In genomic region chr2:62724886-62725711, GRCh38 we compare ENCODE assay signal across 8 cellular contexts. TPM values are rescaled to one million over a fixed set of nuclear protein-coding genes. Genes with fewer than 3 reads are reported as not detected.
DNase-seq lines count a peak whose midpoint lies in the region; ATAC-seq, FAIRE-seq and TF ChIP-seq lines count a peak whose summit lies in the region.

No MANE protein-coding gene starts in this region.

- no peak overlapping the region for H3K27ac ChIP-seq in OCI-LY3 (ENCODE audit: low read length)
- H3K27ac ChIP-seq in endothelial cell of umbilical vein (ENCODE audit: insufficient read depth, low read depth, low read length) = no peak overlapping the region

- H3K79me2 ChIP-seq in OCI-LY3 (ENCODE audit: low read length) (peaks cover 14% of the 10 kb centered on the region; the same call in 1 of the 2 replicates), endothelial cell of umbilical vein (ENCODE audit: control insufficient read depth, insufficient read depth, low read length) (peaks cover 19% of the 10 kb centered on the region)

- ATAC-seq in HG03521 (IDR thresholded peaks at IDR 0.05; ENCODE audit: unreplicated experiment) (no peak), GM19455 (IDR thresholded peaks at IDR 0.05; ENCODE audit: unreplicated experiment) (no peak), GM19452 (IDR thresholded peaks at IDR 0.05; ENCODE audit: unreplicated experiment) (no peak)

- H3K4me2 ChIP-seq in OCI-LY3 (ENCODE audit: low read length) (no peak overlapping the region), endothelial cell of umbilical vein (ENCODE audit: insufficient read depth, low read length) (no peak overlapping the region)

- H3K36me3 ChIP-seq in OCI-LY3 (replicated peaks; ENCODE audit: low read depth, low read length) (peaks cover 4% of the 10 kb centered on the region), endothelial cell of umbilical vein (ENCODE audit: control insufficient read depth in 2 of 2, extremely low read depth in 1 of 2, insufficient read depth in 2 of 2, low read length in 2 of 2) (no peaks in the 10 kb centered on the region)

- H3K9me1 ChIP-seq in endothelial cell of umbilical vein (replicated peaks; ENCODE audit: control insufficient read depth, extremely low read depth, insufficient read depth, low read length) = no peaks in the 10 kb centered on the region

- H3K4me3 ChIP-seq in GM12875 (ENCODE audit: low read depth, low read length) = no peak overlapping the region
- H3K4me3 ChIP-seq in OCI-LY3 (ENCODE audit: low read length) = no peak overlapping the region
- H3K4me3 ChIP-seq in endothelial cell of umbilical vein (replicated peaks in 1 of 3; ENCODE audit: insufficient read depth in 1 of 3, low read depth in 1 of 3, low read length in 3 of 3) = no peak overlapping the region

- H4K20me1 ChIP-seq in OCI-LY3 (ENCODE audit: insufficient read depth, low read length) = peaks cover 5% of the 10 kb centered on the region; the same call in 1 of the 2 replicates
- no peaks in the 10 kb centered on the region for H4K20me1 ChIP-seq in endothelial cell of umbilical vein (replicated peaks; ENCODE audit: control insufficient read depth, extremely low read depth, insufficient read depth, low read length)

- H3K9ac ChIP-seq in OCI-LY3 (ENCODE audit: low read length) (no peak overlapping the region), endothelial cell of umbilical vein (replicated peaks; ENCODE audit: extremely low read depth, insufficient read depth, low read length) (no peak overlapping the region)

- H3K27me3 ChIP-seq in OCI-LY3 (ENCODE audit: low read depth, low read length) = no peaks in the 10 kb centered on the region
- H3K27me3 ChIP-seq in endothelial cell of umbilical vein (ENCODE audit: control insufficient read depth in 2 of 2, insufficient read depth in 2 of 2, low read length in 2 of 2) = no peaks in the 10 kb centered on the region

- BruUV-seq in endothelial cell of umbilical vein (replicated peaks; lab: Mats Ljungman, UMichigan) = no TSS peak

- H2AFZ ChIP-seq in OCI-LY3 (ENCODE audit: low read depth, low read length) (no peak overlapping the region), endothelial cell of umbilical vein (ENCODE audit: low read depth, low read length) (no peak overlapping the region)

- H3K4me1 ChIP-seq in OCI-LY3 (ENCODE audit: low read length) (peaks cover 13% of the 10 kb centered on the region), endothelial cell of umbilical vein (ENCODE audit: control insufficient read depth, extremely low read depth, insufficient read depth, low read length) (no peaks in the 10 kb centered on the region)

- FAIRE-seq in endothelial cell of umbilical vein (lab: Jason Lieb, UNC) (no peak), GM19239 (lab: Jason Lieb, UNC) (no peak)

- DNase-seq in endothelial cell of umbilical vein (ENCODE audit: low read depth, low spot score) (peak; percentile 11), pons (ENCODE audit: low spot score) (peak; percentile 60), GM19239 (ENCODE audit: insufficient read length, low spot score) (no peak)

- POLR2A ChIA-PET in endothelial cell of umbilical vein (lab: Charles Lee) = no interaction called here

- dilution Hi-C loops in endothelial cell of umbilical vein (cut with MboI; ENCODE audit: extremely low pct_ligation_motif_present, low sequenced_read_pairs) = no loop called here

- no peak for TF ChIP-seq POLR2A in endothelial cell of umbilical vein (IDR thresholded peaks at IDR 0.05; ENCODE audit: low read depth, low read length)

- peak; percentile 23; the same call in 1 of the 2 replicates for TF ChIP-seq CTCF in GM12875 (IDR thresholded peaks at IDR 0.05; ENCODE audit: borderline replicate concordance, insufficient read depth, low read depth, low read length)
- TF ChIP-seq CTCF in OCI-LY3 (IDR thresholded peaks at IDR 0.05; ENCODE audit: low read depth, low read length) = peak; percentile 71
- TF ChIP-seq CTCF in endothelial cell of umbilical vein (IDR thresholded peaks at IDR 0.05; ENCODE audit: extremely low read depth in 1 of 2, insufficient read depth in 1 of 2, low read depth in 1 of 2, low read length in 2 of 2) = peak; percentile 24 to 47

- CTCF ChIA-PET in endothelial cell of umbilical vein (lab: Charles Lee) = interaction anchor here (2.2 kb wide), 1 partner anchor 268 kb away, joined by 9 read pairs; no protein-coding TSS in a partner anchor

- H3K9me3 ChIP-seq in OCI-LY3 (ENCODE audit: insufficient read depth, low read length) (no peaks in the 10 kb centered on the region), endothelial cell of umbilical vein (replicated peaks; ENCODE audit: control insufficient read depth, insufficient read depth, low read length) (no peaks in the 10 kb centered on the region)

- intact Hi-C loops in endothelial cell of umbilical vein (cut with micrococcal nuclease) = loop anchor here (1.0 kb wide), 1 partner anchor 268 kb away; no protein-coding TSS in a partner anchor

TF ChIP-seq in endothelial cell of umbilical vein, 7 proteins besides CTCF, POLR2A, EP300 and RAD21:
- no peak for TF ChIP-seq EZH2 (IDR thresholded peaks at IDR 0.05; ENCODE audit: borderline replicate concordance, low read depth, low read length, severe bottlenecking)

RNA-seq across cellular contexts. Expression of gene EHBP1, which starts 19.6 kb away (rescaled TPM):
- total RNA-seq in endothelial cell of umbilical vein = 31.6 and 34.8 TPM in 2 replicates
- polyA plus RNA-seq in endothelial cell of umbilical vein = 5.0 and 8.4 TPM in 2 replicates
- 11.3 and 11.8 TPM in 2 replicates for polyA plus RNA-seq in endothelial cell of umbilical vein (2011; cell fraction: cytosol; rRNA removed)
- 23.7 and 25.8 TPM in 2 replicates for polyA plus RNA-seq in endothelial cell of umbilical vein (2011; cell fraction: nucleus; rRNA removed)
- 21.0 and 24.8 TPM in 2 replicates for polyA plus RNA-seq in endothelial cell of umbilical vein (2012)
- 32.1 and 45.1 TPM in 2 replicates for polyA minus RNA-seq in endothelial cell of umbilical vein
- 10.5 TPM for polyA minus RNA-seq in endothelial cell of umbilical vein (2011; cell fraction: cytosol; rRNA and poly(A)+ RNA removed)
- polyA minus RNA-seq in endothelial cell of umbilical vein (2011; cell fraction: nucleus; rRNA and poly(A)+ RNA removed) = 68.4 and 80.3 TPM in 2 replicates
